Comparison of ENCODE assay signal across 15 cellular contexts in genomic region chr20:8360035-8360434, GRCh38.
"Had no signal": no experiment of that assay in that cellular context is flagged by ENCODE, and none has a peak within 500 bp of the region (broad histone marks: within the 10 kb centered on the region; RNA-seq: fewer than 3 reads in every experiment).

No MANE protein-coding gene starts in this region.

- H3K79me2 ChIP-seq: hepatocyte had no signal

- H3K27me3 ChIP-seq: brain microvascular endothelial cell, colonic mucosa, foreskin keratinocyte, hepatocyte, upper lobe of right lung had no signal

- H3K4me3 ChIP-seq: colonic mucosa, hepatocyte, left ventricle myocardium inferior, upper lobe of right lung had no signal

- H3K4me2 ChIP-seq: hepatocyte had no signal

- ATAC-seq: activated CD8-positive, alpha-beta T cell treated with anti-CD3 and anti-CD28 coated beads, Interleukin-2, amount 10 ng/mL, durations not matched to agents 7 days and 5 days; foreskin keratinocyte; upper lobe of right lung had no signal

- H2AFZ ChIP-seq: hepatocyte had no signal

- DNase-seq: activated B cell treated with CpG ODN at 0.5 μM for 24 hours; activated CD4-positive, alpha-beta T cell treated with anti-CD3 and anti-CD28 coated beads for 48 hours; activated CD8-positive, alpha-beta T cell treated with anti-CD3 and anti-CD28 coated beads, Interleukin-2, amount 10 ng/mL, durations not matched to agents 7 days and 5 days; activated naive CD4-positive, alpha-beta T cell treated with anti-CD3 and anti-CD28 coated beads, Interleukin-2, amount 10 ng/mL, durations not matched to agents 7 days and 5 days; activated T-cell treated with anti-CD3 and anti-CD28 coated beads, Interleukin-2, amount 50 U/mL, for 24 hours; aorta; brain microvascular endothelial cell; central memory CD4-positive, alpha-beta T cell; colonic mucosa; foreskin keratinocyte; left ventricle myocardium inferior; mammary epithelial cell; stimulated activated naive CD4-positive, alpha-beta T cell; upper lobe of right lung had no signal

- H3K36me3 ChIP-seq: brain microvascular endothelial cell, colonic mucosa, left ventricle myocardium inferior, upper lobe of right lung had no signal

- H3K9me3 ChIP-seq: colonic mucosa, left ventricle myocardium inferior, upper lobe of right lung had no signal

- H3K4me1 ChIP-seq: colonic mucosa, foreskin keratinocyte, upper lobe of right lung had no signal

- H3K27ac ChIP-seq: colonic mucosa, foreskin keratinocyte, hepatocyte, left ventricle myocardium inferior, upper lobe of right lung had no signal
